Comparison of ENCODE assay signal across 16 cellular contexts in genomic region chr11:30983810-30984441, GRCh38.
"Had no signal": no experiment of that assay in that cellular context is flagged by ENCODE, and none has a peak within 500 bp of the region (broad histone marks: within the 10 kb centered on the region; RNA-seq: fewer than 3 reads in every experiment).

No MANE protein-coding gene starts in this region.

- H3K36me3 Mint-ChIP-seq: brain; mesothelial cell of epicardium; stimulated activated memory B cell treated with anti-CD40 and anti-IgM and Interleukin-4, amounts not matched to agents 10 μg/mL and 1 μg/mL and 100 μg/mL, for 72 hours; type B pancreatic cell had no signal

- H3K36me3 ChIP-seq: right atrium auricular region, spleen had no signal

- DNase-seq: activated CD4-positive, alpha-beta T cell treated with anti-CD3 and anti-CD28 coated beads, Interleukin-2, amount 50 U/mL, for 4 hours; activated naive CD4-positive, alpha-beta T cell treated with anti-CD3 and anti-CD28 coated beads, Interleukin-2, amount 50 U/mL, for 16 hours; activated T-cell treated with anti-CD3 and anti-CD28 coated beads, Interleukin-2, amount 50 U/mL, for 1 hour; amniotic stem cell; endodermal cell; hippocampal formation; posterior cingulate gyrus; spleen; stimulated activated CD4-positive, alpha-beta T cell treated with anti-CD3 and anti-CD28 coated beads, Interleukin-1b, Interleukin-23, amount 100 ng/mL, for 48 hours had no signal

- FAIRE-seq: TTC549 had no signal

- ATAC-seq: stimulated activated memory B cell treated with anti-CD40 and anti-IgM and Interleukin-4, amounts not matched to agents 10 μg/mL and 1 μg/mL and 100 μg/mL, for 72 hours had no signal

- H3K9me3 ChIP-seq: right atrium auricular region, spleen had no signal

- H3K4me3 Mint-ChIP-seq: brain; dendritic cell treated with granulocyte-macrophage colony-stimulating factor and Interleukin-4, amounts not matched to agents 40 ng/mL and 50 ng/mL, for 4 days; endodermal cell; mesothelial cell of epicardium; stimulated activated memory B cell treated with anti-CD40 and anti-IgM and Interleukin-4, amounts not matched to agents 10 μg/mL and 1 μg/mL and 100 μg/mL, for 72 hours; type B pancreatic cell had no signal

- H3K27ac ChIP-seq: right atrium auricular region, spleen had no signal

- H3K27me3 Mint-ChIP-seq: dendritic cell treated with granulocyte-macrophage colony-stimulating factor and Interleukin-4, amounts not matched to agents 40 ng/mL and 50 ng/mL, for 4 days; stimulated activated memory B cell treated with anti-CD40 and anti-IgM and Interleukin-4, amounts not matched to agents 10 μg/mL and 1 μg/mL and 100 μg/mL, for 72 hours; type B pancreatic cell had no signal

- H3K27ac Mint-ChIP-seq: dendritic cell treated with granulocyte-macrophage colony-stimulating factor and Interleukin-4, amounts not matched to agents 40 ng/mL and 50 ng/mL, for 4 days; endodermal cell; mesothelial cell of epicardium; stimulated activated memory B cell treated with anti-CD40 and anti-IgM and Interleukin-4, amounts not matched to agents 10 μg/mL and 1 μg/mL and 100 μg/mL, for 72 hours; type B pancreatic cell had no signal

- H3K9me3 Mint-ChIP-seq: brain; dendritic cell treated with granulocyte-macrophage colony-stimulating factor and Interleukin-4, amounts not matched to agents 40 ng/mL and 50 ng/mL, for 4 days; mesothelial cell of epicardium; stimulated activated memory B cell treated with anti-CD40 and anti-IgM and Interleukin-4, amounts not matched to agents 10 μg/mL and 1 μg/mL and 100 μg/mL, for 72 hours; type B pancreatic cell had no signal

- H3K4me1 Mint-ChIP-seq: stimulated activated memory B cell treated with anti-CD40 and anti-IgM and Interleukin-4, amounts not matched to agents 10 μg/mL and 1 μg/mL and 100 μg/mL, for 72 hours had no signal

- H3K27me3 ChIP-seq: right atrium auricular region, spleen had no signal

- H3K4me3 ChIP-seq: right atrium auricular region, spleen had no signal

- H3K4me1 ChIP-seq: right atrium auricular region, spleen had no signal
